In the genomic region with DNA sequence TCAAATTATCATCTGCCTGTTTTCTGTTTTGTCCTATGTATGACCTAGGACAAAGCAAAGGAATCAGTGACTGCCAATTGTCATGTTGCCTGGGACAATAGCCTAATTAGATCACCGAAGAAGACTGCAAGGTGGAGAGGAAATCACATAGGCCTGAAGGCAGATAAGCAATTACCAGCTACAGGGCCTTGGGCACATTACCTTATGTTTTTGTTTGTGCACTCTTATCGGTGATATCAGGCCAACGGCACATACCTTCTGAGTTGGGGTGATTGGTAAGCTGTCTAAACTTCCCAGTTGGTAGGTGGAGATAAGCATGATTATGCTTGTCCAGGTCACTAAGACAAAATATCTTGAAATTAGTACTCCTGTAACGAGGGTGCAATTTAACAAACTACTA, we compare ENCODE assay signal across 1 cellular context.
A peak's percentile ranks its signal among the peaks of the same experiment; 100 is the strongest.
TF ChIP-seq lines count a peak whose summit lies in the region.

No MANE protein-coding gene starts in this region.

TF ChIP-seq in K562, 482 proteins besides CTCF, POLR2A, EP300 and RAD21 (continued from another document and continues in another):
- TF ChIP-seq, protein P1, sequence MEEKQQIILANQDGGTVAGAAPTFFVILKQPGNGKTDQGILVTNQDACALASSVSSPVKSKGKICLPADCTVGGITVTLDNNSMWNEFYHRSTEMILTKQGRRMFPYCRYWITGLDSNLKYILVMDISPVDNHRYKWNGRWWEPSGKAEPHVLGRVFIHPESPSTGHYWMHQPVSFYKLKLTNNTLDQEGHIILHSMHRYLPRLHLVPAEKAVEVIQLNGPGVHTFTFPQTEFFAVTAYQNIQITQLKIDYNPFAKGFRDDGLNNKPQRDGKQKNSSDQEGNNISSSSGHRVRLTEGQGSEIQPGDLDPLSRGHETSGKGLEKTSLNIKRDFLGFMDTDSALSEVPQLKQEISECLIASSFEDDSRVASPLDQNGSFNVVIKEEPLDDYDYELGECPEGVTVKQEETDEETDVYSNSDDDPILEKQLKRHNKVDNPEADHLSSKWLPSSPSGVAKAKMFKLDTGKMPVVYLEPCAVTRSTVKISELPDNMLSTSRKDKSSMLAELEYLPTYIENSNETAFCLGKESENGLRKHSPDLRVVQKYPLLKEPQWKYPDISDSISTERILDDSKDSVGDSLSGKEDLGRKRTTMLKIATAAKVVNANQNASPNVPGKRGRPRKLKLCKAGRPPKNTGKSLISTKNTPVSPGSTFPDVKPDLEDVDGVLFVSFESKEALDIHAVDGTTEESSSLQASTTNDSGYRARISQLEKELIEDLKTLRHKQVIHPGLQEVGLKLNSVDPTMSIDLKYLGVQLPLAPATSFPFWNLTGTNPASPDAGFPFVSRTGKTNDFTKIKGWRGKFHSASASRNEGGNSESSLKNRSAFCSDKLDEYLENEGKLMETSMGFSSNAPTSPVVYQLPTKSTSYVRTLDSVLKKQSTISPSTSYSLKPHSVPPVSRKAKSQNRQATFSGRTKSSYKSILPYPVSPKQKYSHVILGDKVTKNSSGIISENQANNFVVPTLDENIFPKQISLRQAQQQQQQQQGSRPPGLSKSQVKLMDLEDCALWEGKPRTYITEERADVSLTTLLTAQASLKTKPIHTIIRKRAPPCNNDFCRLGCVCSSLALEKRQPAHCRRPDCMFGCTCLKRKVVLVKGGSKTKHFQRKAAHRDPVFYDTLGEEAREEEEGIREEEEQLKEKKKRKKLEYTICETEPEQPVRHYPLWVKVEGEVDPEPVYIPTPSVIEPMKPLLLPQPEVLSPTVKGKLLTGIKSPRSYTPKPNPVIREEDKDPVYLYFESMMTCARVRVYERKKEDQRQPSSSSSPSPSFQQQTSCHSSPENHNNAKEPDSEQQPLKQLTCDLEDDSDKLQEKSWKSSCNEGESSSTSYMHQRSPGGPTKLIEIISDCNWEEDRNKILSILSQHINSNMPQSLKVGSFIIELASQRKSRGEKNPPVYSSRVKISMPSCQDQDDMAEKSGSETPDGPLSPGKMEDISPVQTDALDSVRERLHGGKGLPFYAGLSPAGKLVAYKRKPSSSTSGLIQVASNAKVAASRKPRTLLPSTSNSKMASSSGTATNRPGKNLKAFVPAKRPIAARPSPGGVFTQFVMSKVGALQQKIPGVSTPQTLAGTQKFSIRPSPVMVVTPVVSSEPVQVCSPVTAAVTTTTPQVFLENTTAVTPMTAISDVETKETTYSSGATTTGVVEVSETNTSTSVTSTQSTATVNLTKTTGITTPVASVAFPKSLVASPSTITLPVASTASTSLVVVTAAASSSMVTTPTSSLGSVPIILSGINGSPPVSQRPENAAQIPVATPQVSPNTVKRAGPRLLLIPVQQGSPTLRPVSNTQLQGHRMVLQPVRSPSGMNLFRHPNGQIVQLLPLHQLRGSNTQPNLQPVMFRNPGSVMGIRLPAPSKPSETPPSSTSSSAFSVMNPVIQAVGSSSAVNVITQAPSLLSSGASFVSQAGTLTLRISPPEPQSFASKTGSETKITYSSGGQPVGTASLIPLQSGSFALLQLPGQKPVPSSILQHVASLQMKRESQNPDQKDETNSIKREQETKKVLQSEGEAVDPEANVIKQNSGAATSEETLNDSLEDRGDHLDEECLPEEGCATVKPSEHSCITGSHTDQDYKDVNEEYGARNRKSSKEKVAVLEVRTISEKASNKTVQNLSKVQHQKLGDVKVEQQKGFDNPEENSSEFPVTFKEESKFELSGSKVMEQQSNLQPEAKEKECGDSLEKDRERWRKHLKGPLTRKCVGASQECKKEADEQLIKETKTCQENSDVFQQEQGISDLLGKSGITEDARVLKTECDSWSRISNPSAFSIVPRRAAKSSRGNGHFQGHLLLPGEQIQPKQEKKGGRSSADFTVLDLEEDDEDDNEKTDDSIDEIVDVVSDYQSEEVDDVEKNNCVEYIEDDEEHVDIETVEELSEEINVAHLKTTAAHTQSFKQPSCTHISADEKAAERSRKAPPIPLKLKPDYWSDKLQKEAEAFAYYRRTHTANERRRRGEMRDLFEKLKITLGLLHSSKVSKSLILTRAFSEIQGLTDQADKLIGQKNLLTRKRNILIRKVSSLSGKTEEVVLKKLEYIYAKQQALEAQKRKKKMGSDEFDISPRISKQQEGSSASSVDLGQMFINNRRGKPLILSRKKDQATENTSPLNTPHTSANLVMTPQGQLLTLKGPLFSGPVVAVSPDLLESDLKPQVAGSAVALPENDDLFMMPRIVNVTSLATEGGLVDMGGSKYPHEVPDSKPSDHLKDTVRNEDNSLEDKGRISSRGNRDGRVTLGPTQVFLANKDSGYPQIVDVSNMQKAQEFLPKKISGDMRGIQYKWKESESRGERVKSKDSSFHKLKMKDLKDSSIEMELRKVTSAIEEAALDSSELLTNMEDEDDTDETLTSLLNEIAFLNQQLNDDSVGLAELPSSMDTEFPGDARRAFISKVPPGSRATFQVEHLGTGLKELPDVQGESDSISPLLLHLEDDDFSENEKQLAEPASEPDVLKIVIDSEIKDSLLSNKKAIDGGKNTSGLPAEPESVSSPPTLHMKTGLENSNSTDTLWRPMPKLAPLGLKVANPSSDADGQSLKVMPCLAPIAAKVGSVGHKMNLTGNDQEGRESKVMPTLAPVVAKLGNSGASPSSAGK (IDR thresholded peaks at IDR 0.05), result no peak
- TF ChIP-seq, protein P2, sequence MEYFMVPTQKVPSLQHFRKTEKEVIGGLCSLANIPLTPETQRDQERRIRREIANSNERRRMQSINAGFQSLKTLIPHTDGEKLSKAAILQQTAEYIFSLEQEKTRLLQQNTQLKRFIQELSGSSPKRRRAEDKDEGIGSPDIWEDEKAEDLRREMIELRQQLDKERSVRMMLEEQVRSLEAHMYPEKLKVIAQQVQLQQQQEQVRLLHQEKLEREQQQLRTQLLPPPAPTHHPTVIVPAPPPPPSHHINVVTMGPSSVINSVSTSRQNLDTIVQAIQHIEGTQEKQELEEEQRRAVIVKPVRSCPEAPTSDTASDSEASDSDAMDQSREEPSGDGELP (CRISPR knock-in tag; IDR thresholded peaks at IDR 0.05; ENCODE audit: borderline replicate concordance), result no peak
- TF ChIP-seq GTF2A2 (tag; IDR thresholded peaks at IDR 0.05), result no peak
- TF ChIP-seq ZNF316 (IDR thresholded peaks at IDR 0.05), result no peak
- peak; percentile 91 for TF ChIP-seq PHB2 (IDR thresholded peaks at IDR 0.05; ENCODE audit: low read depth)
- TF ChIP-seq ZNF583 (CRISPR knock-in tag; IDR thresholded peaks at IDR 0.05), result no peak
- TF ChIP-seq KLF6 (CRISPR knock-in tag; IDR thresholded peaks at IDR 0.05; ENCODE audit: borderline replicate concordance), result 0 out of 2 replicates have a peak, but pooled peaks have one; percentile 8
- TF ChIP-seq PCBP1 (IDR thresholded peaks at IDR 0.05; ENCODE audit: low read depth, low read length, poor library complexity, severe bottlenecking), result no peak
- TF ChIP-seq ZBTB17 (CRISPR knock-in tag; IDR thresholded peaks at IDR 0.05), result no peak
- TF ChIP-seq E4F1 (CRISPR knock-in tag; IDR thresholded peaks at IDR 0.05; ENCODE audit: borderline replicate concordance), result no peak
- TF ChIP-seq, protein P3, sequence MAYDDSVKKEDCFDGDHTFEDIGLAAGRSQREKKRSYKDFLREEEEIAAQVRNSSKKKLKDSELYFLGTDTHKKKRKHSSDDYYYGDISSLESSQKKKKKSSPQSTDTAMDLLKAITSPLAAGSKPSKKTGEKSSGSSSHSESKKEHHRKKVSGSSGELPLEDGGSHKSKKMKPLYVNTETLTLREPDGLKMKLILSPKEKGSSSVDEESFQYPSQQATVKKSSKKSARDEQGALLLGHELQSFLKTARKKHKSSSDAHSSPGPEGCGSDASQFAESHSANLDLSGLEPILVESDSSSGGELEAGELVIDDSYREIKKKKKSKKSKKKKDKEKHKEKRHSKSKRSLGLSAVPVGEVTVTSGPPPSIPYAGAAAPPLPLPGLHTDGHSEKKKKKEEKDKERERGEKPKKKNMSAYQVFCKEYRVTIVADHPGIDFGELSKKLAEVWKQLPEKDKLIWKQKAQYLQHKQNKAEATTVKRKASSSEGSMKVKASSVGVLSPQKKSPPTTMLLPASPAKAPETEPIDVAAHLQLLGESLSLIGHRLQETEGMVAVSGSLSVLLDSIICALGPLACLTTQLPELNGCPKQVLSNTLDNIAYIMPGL (CRISPR knock-in tag; IDR thresholded peaks at IDR 0.05), result no peak
- no peak for TF ChIP-seq GTF3C2 (IDR thresholded peaks at IDR 0.05; ENCODE audit: borderline replicate concordance, extremely low read depth, insufficient read length)
- no peak for TF ChIP-seq RBM39 (optimal IDR thresholded peaks at IDR 0.05; ENCODE audit: low read depth, low read length)
- TF ChIP-seq MAFG (tag; conservative IDR thresholded peaks at IDR 0.05), result no peak
- TF ChIP-seq CREB1 (IDR thresholded peaks at IDR 0.05), result peak; percentile 72
- no peak for TF ChIP-seq CREB1 (CRISPR knock-in tag; IDR thresholded peaks at IDR 0.05)
- TF ChIP-seq NFE2L1 (tag; IDR thresholded peaks at IDR 0.05; ENCODE audit: borderline replicate concordance, low read depth), result no peak
- TF ChIP-seq DACH1 (IDR thresholded peaks at IDR 0.05; ENCODE audit: partially characterized antibody), result peak; percentile 73
- no peak for TF ChIP-seq SIX5 (IDR thresholded peaks at IDR 0.05; ENCODE audit: borderline replicate concordance in 1 of 2, insufficient read depth in 1 of 2, low read depth in 1 of 2, low read length in 2 of 2)
- TF ChIP-seq USF2 (CRISPR knock-in tag; IDR thresholded peaks at IDR 0.05), result no peak
- TF ChIP-seq HSF4 (CRISPR knock-in tag; IDR thresholded peaks at IDR 0.05; ENCODE audit: borderline replicate concordance), result no peak
- TF ChIP-seq YY1 (IDR thresholded peaks at IDR 0.05; ENCODE audit: borderline replicate concordance in 1 of 3, control insufficient read depth in 1 of 3, extremely low read depth in 1 of 3, insufficient read depth in 3 of 3, insufficient read length in 1 of 3, insufficient replicate concordance in 2 of 3, low read depth in 1 of 3, low read length in 2 of 3), result no peak
- no peak for TF ChIP-seq POLR3A (IDR thresholded peaks at IDR 0.05; ENCODE audit: borderline replicate concordance, extremely low read depth, insufficient read depth, insufficient read length)
- TF ChIP-seq BDP1 (IDR thresholded peaks at IDR 0.05; ENCODE audit: insufficient read depth, insufficient read length), result no peak
- TF ChIP-seq, protein P4, sequence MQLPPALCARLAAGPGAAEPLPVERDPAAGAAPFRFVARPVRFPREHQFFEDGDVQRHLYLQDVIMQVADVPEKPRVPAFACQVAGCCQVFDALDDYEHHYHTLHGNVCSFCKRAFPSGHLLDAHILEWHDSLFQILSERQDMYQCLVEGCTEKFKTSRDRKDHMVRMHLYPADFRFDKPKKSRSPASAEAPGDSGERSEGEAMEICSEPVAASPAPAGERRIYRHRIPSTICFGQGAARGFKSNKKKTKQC (CRISPR knock-in tag; IDR thresholded peaks at IDR 0.05), result no peak
- peak; percentile 62 for TF ChIP-seq ATF7 (IDR thresholded peaks at IDR 0.05)
- TF ChIP-seq EZH2 (IDR thresholded peaks at IDR 0.05; ENCODE audit: borderline replicate concordance, low read depth, low read length), result no peak; the same call in 1 of the 2 replicates
- TF ChIP-seq, protein P5, sequence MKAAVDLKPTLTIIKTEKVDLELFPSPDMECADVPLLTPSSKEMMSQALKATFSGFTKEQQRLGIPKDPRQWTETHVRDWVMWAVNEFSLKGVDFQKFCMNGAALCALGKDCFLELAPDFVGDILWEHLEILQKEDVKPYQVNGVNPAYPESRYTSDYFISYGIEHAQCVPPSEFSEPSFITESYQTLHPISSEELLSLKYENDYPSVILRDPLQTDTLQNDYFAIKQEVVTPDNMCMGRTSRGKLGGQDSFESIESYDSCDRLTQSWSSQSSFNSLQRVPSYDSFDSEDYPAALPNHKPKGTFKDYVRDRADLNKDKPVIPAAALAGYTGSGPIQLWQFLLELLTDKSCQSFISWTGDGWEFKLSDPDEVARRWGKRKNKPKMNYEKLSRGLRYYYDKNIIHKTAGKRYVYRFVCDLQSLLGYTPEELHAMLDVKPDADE (conservative IDR thresholded peaks at IDR 0.05; ENCODE audit: control insufficient read depth, low read depth, low read length), result no peak; the same call in 1 of the 2 replicates
- peak; percentile 92 for TF ChIP-seq DPF2 (IDR thresholded peaks at IDR 0.05)
- no peak for TF ChIP-seq FOXJ3 (CRISPR knock-in tag; IDR thresholded peaks at IDR 0.05)
- TF ChIP-seq KDM4B (IDR thresholded peaks at IDR 0.05; ENCODE audit: borderline replicate concordance in 2 of 2, low read depth in 1 of 2), result no peak
- TF ChIP-seq ZFP30 (CRISPR knock-in tag; IDR thresholded peaks at IDR 0.05; ENCODE audit: borderline replicate concordance), result no peak
- TF ChIP-seq TOE1 (IDR thresholded peaks at IDR 0.05; ENCODE audit: borderline replicate concordance), result no peak
- no peak for TF ChIP-seq TOE1 (CRISPR knock-in tag; IDR thresholded peaks at IDR 0.05; ENCODE audit: borderline replicate concordance, low read depth)
- no peak for TF ChIP-seq ZNF354B (CRISPR knock-in tag; IDR thresholded peaks at IDR 0.05)
